ENCODE assay signal across 8 cellular contexts in genomic region chr11:65492637-65493366, GRCh38. TPM values are rescaled to one million over a fixed set of nuclear protein-coding genes. Genes with fewer than 3 reads are reported as not detected.
DNase-seq lines count a peak whose midpoint lies in the region; ATAC-seq and TF ChIP-seq lines count a peak whose summit lies in the region.

No MANE protein-coding gene starts in this region.

- peak overlapping the region; percentile 56 for H3K9ac ChIP-seq in SK-N-MC (ENCODE audit: insufficient read length)

- H4K20me1 ChIP-seq in GM23338 (replicated peaks; ENCODE audit: insufficient read depth): no peaks in the 10 kb centered on the region

- H3K4me1 Mint-ChIP-seq in GM23338 (peaks cover 77% of the 10 kb centered on the region), naive B cell (peaks cover 54 to 72% (median 69%) of the 10 kb centered on the region in 3 donors)

- peak overlapping the region; percentile 70 for H3K27ac Mint-ChIP-seq in GM23338
- peak overlapping the region; percentile 35 to 91 (median 53) for H3K27ac Mint-ChIP-seq in naive B cell

- H3K36me3 Mint-ChIP-seq in GM23338 (ENCODE audit: low read depth) (no peaks in the 10 kb centered on the region), naive B cell (no peaks in the 10 kb centered on the region)

- no peaks in the 10 kb centered on the region for H3K9me3 ChIP-seq in SK-N-MC (ENCODE audit: low read depth, low read length)

- H3K36me3 ChIP-seq in GM23338 (ENCODE audit: insufficient read depth) (no peaks in the 10 kb centered on the region), SK-N-MC (ENCODE audit: insufficient read depth, low read length) (no peaks in the 10 kb centered on the region)

- peaks cover under 1% of the 10 kb centered on the region; the same call in 1 of the 2 replicates for H3K79me2 ChIP-seq in GM23338 (replicated peaks; ENCODE audit: insufficient read depth)

- H2AFZ ChIP-seq in GM23338: peak overlapping the region; percentile 49; the same call in 1 of the 2 replicates

- H3K9me3 Mint-ChIP-seq in GM23338 (no peaks in the 10 kb centered on the region; the same call in 2 of the 3 replicates), naive B cell (no peaks in the 10 kb centered on the region)

- TF ChIP-seq CTCF in GM23338 (conservative IDR thresholded peaks at IDR 0.05; ENCODE audit: low read depth in 2 of 2) (no peak), epithelial cell of esophagus (IDR thresholded peaks at IDR 0.05; ENCODE audit: insufficient read depth, low read depth, low read length, missing control alignments) (no peak)

- H3F3A ChIP-seq in GM23338 (replicated peaks; ENCODE audit: low read depth): peaks cover 12% of the 10 kb centered on the region

- DNase-seq in DMS 273 (lab: John Stamatoyannopoulos, UW; ENCODE audit: unreplicated experiment) (peak; percentile 85), GM23338 (ENCODE audit: low spot score) (peak; percentile 20), SK-N-MC (ENCODE audit: low read depth, low spot score) (no peak), epithelial cell of esophagus (ENCODE audit: low read depth) (peak; percentile 92), naive B cell (no peak), NCI-H1105 (lab: John Stamatoyannopoulos, UW) (no peak)
- no peak for DNase-seq in effector CD4-positive, alpha-beta T cell

- no peak overlapping the region for H3K4me3 ChIP-seq in GM23338
- H3K4me3 ChIP-seq in SK-N-MC: peak overlapping the region; percentile 54
- peak overlapping the region; percentile 30 for H3K4me3 ChIP-seq in epithelial cell of esophagus (ENCODE audit: low read length)

- H3K4me1 ChIP-seq in GM23338 (ENCODE audit: insufficient read depth): peaks cover 71% of the 10 kb centered on the region

- peaks cover 36% of the 10 kb centered on the region for H3K27me3 Mint-ChIP-seq in GM23338 (ENCODE audit: insufficient read depth, low read depth, poor library complexity)
- no peaks in the 10 kb centered on the region for H3K27me3 Mint-ChIP-seq in naive B cell

- H3K27me3 ChIP-seq in GM23338 (ENCODE audit: insufficient read depth): no peaks in the 10 kb centered on the region

- peak overlapping the region; percentile 46 for H3K27ac ChIP-seq in GM23338 (ENCODE audit: low read depth)
- peak overlapping the region; percentile 94 for H3K27ac ChIP-seq in SK-N-MC

- H3K4me3 Mint-ChIP-seq in GM23338 (no peak overlapping the region; the same call in 2 of the 3 replicates), naive B cell (peak overlapping the region in 6 of 8 donors; percentile 27 to 59 (median 42))

- ATAC-seq in GM23338 (no peak), naive B cell (ENCODE audit: low read depth in 2 of 2) (no peak), HG02884 (IDR thresholded peaks at IDR 0.05; ENCODE audit: unreplicated experiment) (no peak)

- H3K4me2 ChIP-seq in GM23338: peak overlapping the region; percentile 22; the same call in 1 of the 2 replicates

- no peaks in the 10 kb centered on the region for H3K9me2 ChIP-seq in GM23338 (ENCODE audit: insufficient read depth)

TF ChIP-seq in GM23338, 12 proteins besides CTCF, POLR2A, EP300 and RAD21:
- TF ChIP-seq ZNF114 (CRISPR knock-in tag; IDR thresholded peaks at IDR 0.05) (no peak), POLR2AphosphoS5 (IDR thresholded peaks at IDR 0.05; ENCODE audit: low read depth) (no peak), ZNF331 (CRISPR knock-in tag; IDR thresholded peaks at IDR 0.05; ENCODE audit: low read depth) (no peak), NANOG (IDR thresholded peaks at IDR 0.05; ENCODE audit: borderline replicate concordance) (no peak), ETS1 (IDR thresholded peaks at IDR 0.05) (no peak)

RNA-seq across cellular contexts. Expression of gene MALAT1, which starts 6.0 kb away (rescaled TPM):
- total RNA-seq in GM23338 (2014; rRNA removed; shearing (Covaris generic)): 1,789 and 2,206 TPM in 2 replicates
- 4,618 and 6,020 TPM in 2 replicates for polyA plus RNA-seq in GM23338 (2016; fragmentation: Nextera tagmentation; extraction: Ambion mirVana)
- 1,000 to 10,000 TPM; 1,985 to 6,450 (median 3,738) TPM for polyA plus RNA-seq in naive B cell (ENCODE audit: low read depth in 6 of 6)

RNA-seq across cellular contexts. Expression of gene SCYL1, which starts 32.1 kb away (rescaled TPM):
- 55.1 and 66.1 TPM in 2 replicates for total RNA-seq in GM23338 (2014; rRNA removed; shearing (Covaris generic))
- polyA plus RNA-seq in GM23338 (2016; fragmentation: Nextera tagmentation; extraction: Ambion mirVana): 52.7 and 61.7 TPM in 2 replicates
- polyA plus RNA-seq in naive B cell (ENCODE audit: low read depth in 6 of 6): 10 to 100 TPM; 21.8 to 40.0 (median 27.2) TPM

Comparison
In these comparisons a context has a peak if more than half of its experiments do, and no peak if none do; other contexts are left out.
1. DNase-seq: peak in DMS 273 (single experiment), GM23338 (single experiment) and epithelial cell of esophagus (single experiment); none in SK-N-MC (single experiment), naive B cell (single experiment), NCI-H1105 (single experiment) and effector CD4-positive, alpha-beta T cell (single experiment).